In genomic region chr4:66647468-66647867, GRCh38 we compare ENCODE assay signal across 28 cellular contexts.
"Had no signal": no experiment of that assay in that cellular context is flagged by ENCODE, and none has a peak within 500 bp of the region (broad histone marks: within the 10 kb centered on the region; RNA-seq: fewer than 3 reads in every experiment).

No MANE protein-coding gene starts in this region.

- H3K4me3 ChIP-seq: left ventricle myocardium inferior, lung, neural progenitor cell, ovary, skin epidermis, stomach, testis, thyroid gland, transverse colon, upper lobe of left lung, vagina had no signal

- H3K27me3 ChIP-seq: neural progenitor cell, neutrophil, ovary, stomach, testis, thyroid gland, transverse colon, upper lobe of left lung, vagina had no signal

- ATAC-seq: natural killer cell; right cardiac atrium; sciatic nerve; stimulated activated naive B cell treated with anti-CD40 and anti-IgM and Interleukin-4, amounts not matched to agents 10 μg/mL and 1 μg/mL and 100 μg/mL, for 72 hours; stimulated activated naive CD8-positive, alpha-beta T cell treated with anti-CD3 and anti-CD28 coated beads, Interleukin-15, Interleukin-2, amounts not matched to agents 100 U/mL and 50 U/mL, for 24 hours had no signal

- DNase-seq: hypothalamus; islet precursor cell; left ventricle myocardium inferior; mesendoderm; naive B cell; natural killer cell; nephron progenitor cell; occipital lobe; ovary; retina; right cardiac atrium; stimulated activated CD4-positive, alpha-beta T cell treated with anti-CD3 and anti-CD28 coated beads, Interleukin-12 subunit alpha, Interleukin-12 subunit beta, amount 100 ng/mL, for 4 hours; stimulated activated CD4-positive, alpha-beta T cell treated with anti-CD3 and anti-CD28 coated beads, Interleukin-15, amount 100 ng/mL, for 24 hours; stimulated activated CD4-positive, alpha-beta T cell treated with anti-CD3 and anti-CD28 coated beads, Interleukin-2, amount 100 ng/mL, for 24 hours; stimulated activated CD4-positive, alpha-beta T cell treated with anti-CD3 and anti-CD28 coated beads, Interleukin-4, amount 100 ng/mL, for 1 hour; stimulated activated naive B cell treated with anti-CD40 and anti-IgM and Interleukin-4, amounts not matched to agents 10 μg/mL and 1 μg/mL and 100 μg/mL, for 72 hours; stimulated activated naive CD8-positive, alpha-beta T cell treated with anti-CD3 and anti-CD28 coated beads, Interleukin-15, Interleukin-2, amounts not matched to agents 100 U/mL and 50 U/mL, for 24 hours; stomach; testis; thyroid gland; transverse colon; upper lobe of left lung had no signal

- H3K36me3 ChIP-seq: left ventricle myocardium inferior, neural progenitor cell, neutrophil, ovary, stomach, thyroid gland, transverse colon, upper lobe of left lung, vagina had no signal
